ENCODE assay signal across 8 cellular contexts in genomic region chr1:39973503-39974135, GRCh38. TPM values are rescaled to one million over a fixed set of nuclear protein-coding genes. Genes with fewer than 3 reads are reported as not detected.
A peak's percentile ranks its signal among the peaks of the same experiment; 100 is the strongest.
DNase-seq lines count a peak whose midpoint lies in the region; ATAC-seq and TF ChIP-seq lines count a peak whose summit lies in the region.

No MANE protein-coding gene starts in this region.

- DNase-seq in GDM1 (lab: John Stamatoyannopoulos, UW) (peak; percentile 52), NCI-H1048 (lab: John Stamatoyannopoulos, UW) (peak; percentile 46), SW480 (ENCODE audit: low spot score) (peak; percentile 67), heart right ventricle (peak; percentile 70 to 73), renal cortical epithelial cell (ENCODE audit: low read depth) (peak; percentile 45)
- DNase-seq in activated naive CD8-positive, alpha-beta T cell treated with anti-CD3 and anti-CD28 coated beads, Interleukin-2, amount 50 U/mL, for 16 hours (ENCODE audit: low read depth, low spot score), result peak; percentile 48

- TF ChIP-seq CTCF in heart right ventricle (IDR thresholded peaks at IDR 0.05), result peak; percentile 89 to 99 (median 97)

- ATAC-seq in heart right ventricle (peak; percentile 72 to 90 (median 78)), GM18519 (IDR thresholded peaks at IDR 0.05; ENCODE audit: low FRiP score, unreplicated experiment) (no peak), HG03196 (IDR thresholded peaks at IDR 0.05; ENCODE audit: unreplicated experiment) (no peak)

- H3K36me3 ChIP-seq in heart right ventricle, result no peaks in the 10 kb centered on the region

- peaks cover 0 to 6% (median 0%) of the 10 kb centered on the region in 9 donors for H3K4me1 ChIP-seq in heart right ventricle

- H3K27me3 ChIP-seq in heart right ventricle, result peaks cover 0 to 16% (median 0%) of the 10 kb centered on the region in 7 donors

- H3K27ac ChIP-seq in heart right ventricle, result no peak overlapping the region

- no peaks in the 10 kb centered on the region for H3K9me3 ChIP-seq in heart right ventricle

- H3K4me3 ChIP-seq in heart right ventricle, result no peak overlapping the region

- intact Hi-C loops in heart right ventricle (cut with DNase I), result loop anchor here (1.0 to 10.0 kb wide), 8 partner anchors 51 to 157 kb away; partner anchors contain the start of gene MYCL (in 1 of the 10)

- WGBS in heart right ventricle, 2 donors, result 25 to 28% methylated on average over 9 of the region's 9 CpGs

RNA-seq across cellular contexts. Expression of gene MFSD2A, which starts 18.7 kb away (rescaled TPM):
- total RNA-seq in heart right ventricle (1 to 10 TPM in 1 of 10 donors, under 1 TPM in 7, not detected in 2; 0.31 to 1.2 (median 0.45) TPM), renal cortical epithelial cell (6.7 and 9.7 TPM in 2 replicates)
- 1 to 10 TPM in 1 of 2 donors, under 1 TPM in 1; 0.15 to 5.6 TPM for polyA plus RNA-seq in heart right ventricle

Comparison
In these comparisons a context has a peak if more than half of its experiments do, and no peak if none do; other contexts are left out.
1. ATAC-seq: peak in heart right ventricle (8 of 8); none in GM18519 (single experiment) and HG03196 (single experiment).
2. Peak in every context shown above with its lines, with median percentiles within 50 percentile points of each other: DNase-seq.